9 cellular contexts compared by ENCODE assay signal in the genomic region with DNA sequence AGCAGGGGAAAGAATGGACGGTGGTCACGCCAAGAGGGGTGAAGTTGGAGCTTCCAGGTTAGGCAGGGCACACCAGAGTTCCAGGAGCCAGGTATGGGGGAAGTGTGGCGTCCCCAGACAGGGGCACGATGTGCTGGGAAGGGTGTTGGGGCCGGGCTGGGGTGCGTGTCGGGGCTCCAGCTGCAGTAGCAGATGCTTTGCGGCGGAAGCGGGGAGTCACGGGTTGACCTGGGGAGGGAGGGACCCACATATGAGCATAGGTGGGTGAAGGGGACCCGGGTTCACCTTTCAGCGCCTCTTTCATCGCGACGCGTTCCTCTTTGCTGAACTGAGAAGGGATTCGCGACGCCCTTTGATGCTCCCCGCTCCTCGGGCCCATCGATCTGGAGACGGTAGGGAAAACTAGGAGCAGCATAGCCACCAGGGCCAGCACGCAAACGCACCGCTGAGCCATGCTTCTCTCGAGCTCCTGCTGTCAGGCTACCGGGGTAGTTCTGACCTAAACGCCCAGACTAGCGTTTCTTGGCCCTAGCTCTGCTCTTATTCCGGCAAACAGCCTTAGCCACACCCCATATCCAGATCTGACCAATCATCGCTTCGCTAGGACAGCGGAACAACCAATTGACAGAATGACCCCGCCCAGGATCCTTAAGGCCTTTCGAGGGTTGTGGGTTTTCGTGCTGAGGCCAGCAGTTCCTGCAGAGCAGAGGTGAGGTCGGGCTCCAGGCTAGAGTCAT. TPM values are rescaled to one million over a fixed set of nuclear protein-coding genes. Genes with fewer than 3 reads are reported as not detected.
A peak's percentile ranks its signal among the peaks of the same experiment; 100 is the strongest.
DNase-seq lines count a peak whose midpoint lies in the region; ATAC-seq and FAIRE-seq lines count a peak whose summit lies in the region.
"Had no signal": no experiment of that assay in that cellular context is flagged by ENCODE, and none has a peak within 500 bp of the region (broad histone marks: within the 10 kb centered on the region; RNA-seq: fewer than 3 reads in every experiment).

A gene with protein sequence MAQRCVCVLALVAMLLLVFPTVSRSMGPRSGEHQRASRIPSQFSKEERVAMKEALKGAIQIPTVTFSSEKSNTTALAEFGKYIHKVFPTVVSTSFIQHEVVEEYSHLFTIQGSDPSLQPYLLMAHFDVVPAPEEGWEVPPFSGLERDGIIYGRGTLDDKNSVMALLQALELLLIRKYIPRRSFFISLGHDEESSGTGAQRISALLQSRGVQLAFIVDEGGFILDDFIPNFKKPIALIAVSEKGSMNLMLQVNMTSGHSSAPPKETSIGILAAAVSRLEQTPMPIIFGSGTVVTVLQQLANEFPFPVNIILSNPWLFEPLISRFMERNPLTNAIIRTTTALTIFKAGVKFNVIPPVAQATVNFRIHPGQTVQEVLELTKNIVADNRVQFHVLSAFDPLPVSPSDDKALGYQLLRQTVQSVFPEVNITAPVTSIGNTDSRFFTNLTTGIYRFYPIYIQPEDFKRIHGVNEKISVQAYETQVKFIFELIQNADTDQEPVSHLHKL (minus strand): TSS at position 514 of the 737 bp plus-strand sequence. CDS start 60 bp downstream, at position 454.

- no peaks in the 10 kb centered on the region for H3K36me3 ChIP-seq in endocrine pancreas (ENCODE audit: control insufficient read depth, insufficient read depth, low read length)
- no peaks in the 10 kb centered on the region for H3K36me3 ChIP-seq in muscle layer of duodenum (ENCODE audit: control insufficient read depth in 1 of 2, insufficient read depth in 2 of 2, low read length in 2 of 2)

- H3K4me3 ChIP-seq in endocrine pancreas (ENCODE audit: control insufficient read depth, insufficient read depth, low read length) = no peak within 1 kb of the TSS
- peak within 1 kb of the TSS; percentile 54 to 60 for H3K4me3 ChIP-seq in muscle layer of duodenum (ENCODE audit: low read depth in 1 of 2, low read length in 2 of 2)

- CTCF ChIA-PET in activated CD8-positive, alpha-beta T cell treated with anti-CD3 and anti-CD28 coated beads, Interleukin-2, amount 10 ng/mL, durations not matched to agents 7 days and 5 days (lab: Charles Lee) = interaction anchor here (1.0 to 2.1 kb wide), 7 partner anchors 58 to 364 kb away, joined by 3 to 8 read pairs (median 3); no protein-coding TSS in a partner anchor

- ATAC-seq in HG03520 (IDR thresholded peaks at IDR 0.05; ENCODE audit: unreplicated experiment) = peak; percentile 96
- ATAC-seq in activated CD8-positive, alpha-beta T cell treated with anti-CD3 and anti-CD28 coated beads, Interleukin-2, amount 10 ng/mL, durations not matched to agents 7 days and 5 days = peak; percentile 99

- H3K27me3 Mint-ChIP-seq in activated CD8-positive, alpha-beta T cell treated with anti-CD3 and anti-CD28 coated beads, Interleukin-2, amount 10 ng/mL, durations not matched to agents 7 days and 5 days (ENCODE audit: low read depth) = no peaks in the 10 kb centered on the region
- H3K27me3 Mint-ChIP-seq: brain had no signal

- no peaks in the 10 kb centered on the region for H3K36me3 Mint-ChIP-seq in activated CD8-positive, alpha-beta T cell treated with anti-CD3 and anti-CD28 coated beads, Interleukin-2, amount 10 ng/mL, durations not matched to agents 7 days and 5 days (ENCODE audit: low read depth)

- H3K9me3 ChIP-seq in endocrine pancreas (ENCODE audit: control insufficient read depth, low read length) (no peaks in the 10 kb centered on the region), muscle layer of duodenum (ENCODE audit: control insufficient read depth in 1 of 2, low read length in 2 of 2) (no peaks in the 10 kb centered on the region)

- H3K4me1 Mint-ChIP-seq in activated CD8-positive, alpha-beta T cell treated with anti-CD3 and anti-CD28 coated beads, Interleukin-2, amount 10 ng/mL, durations not matched to agents 7 days and 5 days (ENCODE audit: low read depth) = peaks cover 13% of the 10 kb centered on the region
- H3K4me1 Mint-ChIP-seq: brain had no signal

- peak within 1 kb of the TSS; percentile 30 for H3K9ac ChIP-seq in endocrine pancreas (ENCODE audit: control insufficient read depth, insufficient read depth, low read length)

- H3K4me1 ChIP-seq in endocrine pancreas (ENCODE audit: control insufficient read depth, insufficient read depth, low read length) (no peaks in the 10 kb centered on the region), muscle layer of duodenum (ENCODE audit: control insufficient read depth in 1 of 2, insufficient read depth in 2 of 2, low read length in 2 of 2) (peaks cover 0 to 8% of the 10 kb centered on the region in 2 donors)

- no peaks in the 10 kb centered on the region for H3K9me3 Mint-ChIP-seq in activated CD8-positive, alpha-beta T cell treated with anti-CD3 and anti-CD28 coated beads, Interleukin-2, amount 10 ng/mL, durations not matched to agents 7 days and 5 days (ENCODE audit: insufficient read depth)

- H3K4me3 Mint-ChIP-seq in activated CD8-positive, alpha-beta T cell treated with anti-CD3 and anti-CD28 coated beads, Interleukin-2, amount 10 ng/mL, durations not matched to agents 7 days and 5 days = peak within 1 kb of the TSS; percentile 77

- H3K27ac Mint-ChIP-seq in activated CD8-positive, alpha-beta T cell treated with anti-CD3 and anti-CD28 coated beads, Interleukin-2, amount 10 ng/mL, durations not matched to agents 7 days and 5 days = peak within 1 kb of the TSS; percentile 88

- POLR2A ChIA-PET in activated CD8-positive, alpha-beta T cell treated with anti-CD3 and anti-CD28 coated beads, Interleukin-2, amount 10 ng/mL, durations not matched to agents 7 days and 5 days (lab: Charles Lee) = no interaction called here

- H3K27ac ChIP-seq in muscle layer of duodenum (ENCODE audit: low read length) = no peak within 1 kb of the TSS

- no peaks in the 10 kb centered on the region for H3K27me3 ChIP-seq in endocrine pancreas (ENCODE audit: control insufficient read depth, insufficient read depth, low read length)
- H3K27me3 ChIP-seq in muscle layer of duodenum (ENCODE audit: low read depth, low read length) = no peaks in the 10 kb centered on the region

- FAIRE-seq in GM19239 (lab: Jason Lieb, UNC) = no peak

- DNase-seq in GM19239 (ENCODE audit: insufficient read length, low spot score) (peak; percentile 20), SKM-1 (lab: John Stamatoyannopoulos, UW; ENCODE audit: unreplicated experiment) (no peak), NCI-H2196 treated with DMSO at 0.1 percent for 48 hours (lab: John Stamatoyannopoulos, UW; ENCODE audit: unreplicated experiment) (no peak)
- peak; percentile 82 for DNase-seq in activated CD8-positive, alpha-beta T cell treated with anti-CD3 and anti-CD28 coated beads, Interleukin-2, amount 10 ng/mL, durations not matched to agents 7 days and 5 days
- DNase-seq in stimulated activated CD8-positive, alpha-beta memory T cell treated with anti-CD3 and anti-CD28 coated beads, Interleukin-7, amount 100 ng/mL, for 4 hours (ENCODE audit: low read depth in 2 of 2) = peak; percentile 69 to 76

RNA-seq across cellular contexts. Expression of the gene that starts here (rescaled TPM):
- total RNA-seq in activated CD8-positive, alpha-beta T cell treated with anti-CD3 and anti-CD28 coated beads, Interleukin-2, amount 10 ng/mL, durations not matched to agents 7 days and 5 days = under 1 TPM; 0.16 to 0.55 TPM

Comparison
In these comparisons a context has a peak if more than half of its experiments do, and no peak if none do; other contexts are left out.
1. Peak in DNase-seq and ATAC-seq in activated CD8-positive, alpha-beta T cell treated with anti-CD3 and anti-CD28 coated beads, Interleukin-2, amount 10 ng/mL, durations not matched to agents 7 days and 5 days; RNA of the gene not detected or under 1 TPM.
2. DNase-seq: peak in GM19239 (single experiment) and stimulated activated CD8-positive, alpha-beta memory T cell treated with anti-CD3 and anti-CD28 coated beads, Interleukin-7, amount 100 ng/mL, for 4 hours (2 of 2); none in SKM-1 (single experiment) and NCI-H2196 treated with DMSO at 0.1 percent for 48 hours (single experiment).